ENCODE assay signal across 8 cellular contexts in genomic region chr13:50911937-50912624, GRCh38. TPM values are rescaled to one million over a fixed set of nuclear protein-coding genes. Genes with fewer than 3 reads are reported as not detected.
DNase-seq lines count a peak whose midpoint lies in the region; ATAC-seq and TF ChIP-seq lines count a peak whose summit lies in the region.

No MANE protein-coding gene starts in this region.

- H3K4me3 Mint-ChIP-seq in T-cell: peak overlapping the region; percentile 88 to 96 (median 94)

- intact Hi-C loops in left ventricle myocardium superior (cut with micrococcal nuclease): loop anchor here (10.0 kb wide), 2 partner anchors 377 to 937 kb away; no protein-coding TSS in a partner anchor

- CTCF ChIA-PET in T-cell (lab: Charles Lee): interaction anchor here (0.6 to 4.6 kb wide), 60 partner anchors 8 to 1416 kb away, joined by 3 to 69 read pairs (median 4); partner anchors contain the start of genes TRIM13 (in 2 of the 2), KPNA3 (in 1 of the 2), PHF11 (in 1 of the 2) and SPRYD7 (in 1 of the 2)

- H3K4me1 Mint-ChIP-seq in T-cell: peaks cover 54 to 66% (median 64%) of the 10 kb centered on the region in 3 donors

- H3K27ac Mint-ChIP-seq in T-cell: peak overlapping the region; percentile 94

- TF ChIP-seq CTCF in GM13977 (IDR thresholded peaks at IDR 0.05; ENCODE audit: extremely low read depth, insufficient read depth, missing control alignments): peak; percentile 88

- H3K27me3 Mint-ChIP-seq in T-cell: no peaks in the 10 kb centered on the region

- POLR2A ChIA-PET in T-cell (lab: Charles Lee): interaction anchor here (0.6 to 2.5 kb wide), 5 partner anchors 10 to 1469 kb away, joined by 3 to 10 read pairs (median 6); partner anchors contain the start of gene TRIM13 (in 1 of the 2)

- in situ Hi-C loops in GM13977 (cut with MboI; ENCODE audit: low pct_unique_long_range_greater_than_20kb, low sequenced_read_pairs, unreplicated experiment): loop anchor here (10.0 to 25.0 kb wide), 2 partner anchors 825 to 937 kb away; no protein-coding TSS in a partner anchor

- H3K36me3 Mint-ChIP-seq in T-cell: no peaks in the 10 kb centered on the region

- DNase-seq in GM13977 (ENCODE audit: low spot score) (peak; percentile 82), NCI-H146 treated with DMSO at 0.1 percent for 48 hours (lab: John Stamatoyannopoulos, UW; ENCODE audit: unreplicated experiment) (peak; percentile 51), T-cell (peak; percentile 76 to 96 (median 90)), amniotic stem cell (lab: John Stamatoyannopoulos, UW) (peak; percentile 73), left ventricle myocardium superior (peak; percentile 91), retina (peak; percentile 78)

- ATAC-seq in HG02852 (IDR thresholded peaks at IDR 0.05; ENCODE audit: unreplicated experiment) (peak; percentile 55), T-cell (replicated peaks in 1 of 4) (peak; percentile 37 to 56 (median 46)), left ventricle myocardium superior (peak; percentile 41), HG03025 (IDR thresholded peaks at IDR 0.05; ENCODE audit: low FRiP score, unreplicated experiment) (no peak)

- no peaks in the 10 kb centered on the region for H3K9me3 Mint-ChIP-seq in T-cell

RNA-seq across cellular contexts. Expression of gene RNASEH2B, which starts 2.5 kb away (rescaled TPM):
- total RNA-seq in T-cell: 10 to 100 TPM; 60.5 to 90.2 (median 68.6) TPM
- 47.8 TPM for total RNA-seq in left ventricle myocardium superior
